ENCODE assay signal across 24 cellular contexts in genomic region chr5:156949424-156949823, GRCh38. TPM values are rescaled to one million over a fixed set of nuclear protein-coding genes. Genes with fewer than 3 reads are reported as not detected.
DNase-seq lines count a peak whose midpoint lies in the region; ATAC-seq and TF ChIP-seq lines count a peak whose summit lies in the region.
"Had no signal": no experiment of that assay in that cellular context is flagged by ENCODE, and none has a peak within 500 bp of the region (broad histone marks: within the 10 kb centered on the region; RNA-seq: fewer than 3 reads in every experiment).

No MANE protein-coding gene starts in this region.

- H2BK120ac ChIP-seq in neuronal stem cell (ENCODE audit: low read depth, low read length) = no peak overlapping the region

- no peak overlapping the region for H3K23ac ChIP-seq in neuronal stem cell (ENCODE audit: low read depth, low read length, poor library complexity)

- peak; percentile 64 for ATAC-seq in activated CD4-positive, alpha-beta T cell treated with anti-CD3 and anti-CD28 coated beads for 36 hours
- peak; percentile 78 for ATAC-seq in activated naive CD8-positive, alpha-beta T cell treated with anti-CD3 and anti-CD28 coated beads, Interleukin-2, amount 50 U/mL, for 24 hours
- ATAC-seq in PC-3 = no peak
- ATAC-seq: K562 had no signal

- H3K9me2 ChIP-seq in PC-3 (replicated peaks; ENCODE audit: low read length) = no peaks in the 10 kb centered on the region

- H3K79me2 ChIP-seq in PC-3 (ENCODE audit: low read length) = no peaks in the 10 kb centered on the region

- H3K4me1 Mint-ChIP-seq in activated CD4-positive, alpha-beta T cell treated with anti-CD3 and anti-CD28 coated beads for 36 hours = peaks cover 5% of the 10 kb centered on the region
- H3K4me1 Mint-ChIP-seq in activated naive CD8-positive, alpha-beta T cell treated with anti-CD3 and anti-CD28 coated beads, Interleukin-2, amount 50 U/mL, for 24 hours = peaks cover 19% of the 10 kb centered on the region

- H3K18ac ChIP-seq in neuronal stem cell (ENCODE audit: low read length) = no peak overlapping the region

- POLR2A ChIA-PET in activated CD4-positive, alpha-beta T cell treated with anti-CD3 and anti-CD28 coated beads for 36 hours (lab: Charles Lee) = no interaction called here
- POLR2A ChIA-PET in PC-3 (lab: Charles Lee; ENCODE audit: unreplicated experiment) = no interaction called here

- H3K9ac ChIP-seq in neuronal stem cell (ENCODE audit: low read depth, low read length, poor library complexity) = no peak overlapping the region
- no peak overlapping the region for H3K9ac ChIP-seq in PC-3 (ENCODE audit: low read length)
- H3K9ac ChIP-seq: GM23248 had no signal

- H3K36me3 Mint-ChIP-seq in activated CD4-positive, alpha-beta T cell treated with anti-CD3 and anti-CD28 coated beads for 36 hours (ENCODE audit: low read depth) = peaks cover 3% of the 10 kb centered on the region
- peaks cover 5% of the 10 kb centered on the region for H3K36me3 Mint-ChIP-seq in activated naive CD8-positive, alpha-beta T cell treated with anti-CD3 and anti-CD28 coated beads, Interleukin-2, amount 50 U/mL, for 24 hours (ENCODE audit: low read depth)

- no peaks in the 10 kb centered on the region for H4K20me1 ChIP-seq in PC-3 (ENCODE audit: low read length)

- H3K27ac Mint-ChIP-seq in activated CD4-positive, alpha-beta T cell treated with anti-CD3 and anti-CD28 coated beads for 36 hours = no peak overlapping the region
- peak overlapping the region; percentile 47 for H3K27ac Mint-ChIP-seq in activated naive CD8-positive, alpha-beta T cell treated with anti-CD3 and anti-CD28 coated beads, Interleukin-2, amount 50 U/mL, for 24 hours

- H3K14ac ChIP-seq in neuronal stem cell (ENCODE audit: low read length) = no peak overlapping the region

- no peaks in the 10 kb centered on the region for H3K9me3 ChIP-seq in neuronal stem cell (replicated peaks in 1 of 2; ENCODE audit: control insufficient read depth in 2 of 2, insufficient read depth in 1 of 2, low read depth in 1 of 2, low read length in 2 of 2)
- H3K9me3 ChIP-seq in PC-3 (ENCODE audit: low read length) = no peaks in the 10 kb centered on the region
- H3K9me3 ChIP-seq: BE2C had no signal

- no peaks in the 10 kb centered on the region for H3K9me3 Mint-ChIP-seq in activated CD4-positive, alpha-beta T cell treated with anti-CD3 and anti-CD28 coated beads for 36 hours (ENCODE audit: low read depth)
- H3K9me3 Mint-ChIP-seq in activated naive CD8-positive, alpha-beta T cell treated with anti-CD3 and anti-CD28 coated beads, Interleukin-2, amount 50 U/mL, for 24 hours = no peaks in the 10 kb centered on the region

- peak overlapping the region; percentile 10 for H3K27ac ChIP-seq in neuronal stem cell (replicated peaks; ENCODE audit: low read length)
- H3K27ac ChIP-seq in PC-3 (ENCODE audit: low read length) = no peak overlapping the region
- H3K27ac ChIP-seq: GM23248 had no signal

- no peaks in the 10 kb centered on the region for H3F3A ChIP-seq in PC-3 (ENCODE audit: low read length, unreplicated experiment)

- H2AK5ac ChIP-seq in neuronal stem cell (ENCODE audit: low read depth, low read length) = no peak overlapping the region

- H2AFZ ChIP-seq in neuronal stem cell (ENCODE audit: low read length) (no peak overlapping the region), PC-3 (ENCODE audit: low read length) (no peak overlapping the region)
- H2AFZ ChIP-seq: GM23248 had no signal

- H3K27me3 ChIP-seq in neuronal stem cell (ENCODE audit: control insufficient read depth in 3 of 3, insufficient read depth in 3 of 3, low read depth in 1 of 3, low read length in 3 of 3) (no peaks in the 10 kb centered on the region), PC-3 (ENCODE audit: low read length) (peaks cover 49% of the 10 kb centered on the region)
- H3K27me3 ChIP-seq: BE2C had no signal

- no peak for TF ChIP-seq CTCF in PC-3 (conservative IDR thresholded peaks at IDR 0.05; ENCODE audit: low read depth, low read length)

- no peak overlapping the region for H3K4ac ChIP-seq in neuronal stem cell (ENCODE audit: low read length)

- no peaks in the 10 kb centered on the region for H3K36me3 ChIP-seq in neuronal stem cell (replicated peaks in 1 of 2; ENCODE audit: control insufficient read depth in 2 of 2, insufficient read depth in 2 of 2, low read length in 2 of 2)
- no peaks in the 10 kb centered on the region for H3K36me3 ChIP-seq in PC-3 (ENCODE audit: low read depth, low read length)
- H3K36me3 ChIP-seq: BE2C had no signal

- H2BK15ac ChIP-seq in neuronal stem cell (ENCODE audit: low read length) = no peak overlapping the region

- H3K4me2 ChIP-seq in neuronal stem cell (ENCODE audit: insufficient read depth, low read length, poor library complexity, severe bottlenecking) (no peak overlapping the region), PC-3 (ENCODE audit: low read length) (no peak overlapping the region)

- no peaks in the 10 kb centered on the region for H3K27me3 Mint-ChIP-seq in activated CD4-positive, alpha-beta T cell treated with anti-CD3 and anti-CD28 coated beads for 36 hours
- no peaks in the 10 kb centered on the region for H3K27me3 Mint-ChIP-seq in activated naive CD8-positive, alpha-beta T cell treated with anti-CD3 and anti-CD28 coated beads, Interleukin-2, amount 50 U/mL, for 24 hours
- H3K27me3 Mint-ChIP-seq: CD4-positive, CD25-positive, alpha-beta regulatory T cell had no signal

- H2BK12ac ChIP-seq in neuronal stem cell (ENCODE audit: low read length) = no peak overlapping the region

- intact Hi-C loops in activated CD4-positive, alpha-beta T cell treated with anti-CD3 and anti-CD28 coated beads for 36 hours (cut with DNase I, micrococcal nuclease) = no loop called here
- intact Hi-C loops in PC-3 (cut with micrococcal nuclease) = no loop called here

- BruUV-seq in PC-3 (replicated peaks; lab: Mats Ljungman, UMichigan) = no TSS peak

- H3K4me3 Mint-ChIP-seq in activated CD4-positive, alpha-beta T cell treated with anti-CD3 and anti-CD28 coated beads for 36 hours = no peak overlapping the region
- H3K4me3 Mint-ChIP-seq in activated naive CD8-positive, alpha-beta T cell treated with anti-CD3 and anti-CD28 coated beads, Interleukin-2, amount 50 U/mL, for 24 hours = no peak overlapping the region
- H3K4me3 Mint-ChIP-seq: CD4-positive, CD25-positive, alpha-beta regulatory T cell had no signal

- no peak overlapping the region for H4K91ac ChIP-seq in neuronal stem cell (ENCODE audit: low read depth, low read length, poor library complexity)

- CTCF ChIA-PET in activated CD4-positive, alpha-beta T cell treated with anti-CD3 and anti-CD28 coated beads for 36 hours (lab: Charles Lee) = interaction anchor here (0.6 kb wide), 1 partner anchor 1429 kb away, joined by 4 read pairs; no protein-coding TSS in a partner anchor
- CTCF ChIA-PET in PC-3 (lab: Charles Lee) = no interaction called here

- H3K79me1 ChIP-seq in neuronal stem cell (ENCODE audit: low read depth, low read length) = no peaks in the 10 kb centered on the region

- no peak for DNase-seq in activated CD4-positive, alpha-beta T cell treated with anti-CD3 and anti-CD28 coated beads for 36 hours
- DNase-seq in activated CD4-positive, alpha-beta T cell treated with anti-CD3 and anti-CD28 coated beads for 48 hours = no peak
- peak; percentile 36 for DNase-seq in Jurkat, Clone E6-1 (ENCODE audit: low read depth, low spot score)
- DNase-seq in activated naive CD8-positive, alpha-beta T cell treated with anti-CD3 and anti-CD28 coated beads, Interleukin-2, amount 50 U/mL, for 24 hours = no peak
- DNase-seq in neuronal stem cell (ENCODE audit: low spot score) = no peak
- DNase-seq in EL = no peak
- DNase-seq in PC-3 = no peak
- DNase-seq in effector CD8-positive, alpha-beta T cell (lab: John Stamatoyannopoulos, UW) = no peak
- DNase-seq: BE2C; CD4-positive, CD25-positive, alpha-beta regulatory T cell; COR-L47; DMS 273 treated with DMSO at 0.1 percent for 48 hours; DND-41; GDM1; GM23248; NCI-H1105; NCI-H1694 treated with DMSO at 0.1 percent for 48 hours; NCI-H2227 treated with DMSO at 0.1 percent for 48 hours; NCI-H510A treated with DMSO at 0.1 percent for 48 hours; NCI-H774; OCI-M1; SHP77 treated with DMSO at 0.1 percent for 48 hours had no signal

- no peak overlapping the region for H3K4me3 ChIP-seq in Jurkat, Clone E6-1 (ENCODE audit: low read length)
- H3K4me3 ChIP-seq in neuronal stem cell (ENCODE audit: low read length in 2 of 2) (no peak overlapping the region), PC-3 (ENCODE audit: low read length) (no peak overlapping the region)
- H3K4me3 ChIP-seq: GM23248, K562 had no signal

- no peak overlapping the region for H4K8ac ChIP-seq in neuronal stem cell (ENCODE audit: low read depth, low read length)

- H3K4me1 ChIP-seq in neuronal stem cell (ENCODE audit: control insufficient read depth in 2 of 2, insufficient read depth in 1 of 2, low read depth in 1 of 2, low read length in 2 of 2) = peaks cover 0 to 2% of the 10 kb centered on the region in 2 donors
- no peaks in the 10 kb centered on the region for H3K4me1 ChIP-seq in PC-3 (ENCODE audit: insufficient read depth, low read length)
- H3K4me1 ChIP-seq: BE2C had no signal

- H2BK5ac ChIP-seq in neuronal stem cell (ENCODE audit: low read length) = no peak overlapping the region

RNA-seq across cellular contexts. Expression of gene TIMD4, which starts 13.6 kb away (rescaled TPM):
- total RNA-seq in activated CD4-positive, alpha-beta T cell treated with anti-CD3 and anti-CD28 coated beads for 36 hours = 1 to 10 TPM; 2.3 to 3.5 TPM
- polyA plus RNA-seq in Jurkat, Clone E6-1 (2012; ENCODE audit: insufficient read depth, insufficient read length) = not detected
- not detected for polyA plus RNA-seq in neuronal stem cell (2013, experiment 1 of 2)
- 0.06 TPM for polyA plus RNA-seq in neuronal stem cell (2013, experiment 2 of 2)
- total RNA-seq in PC-3 (2014; rRNA removed) = not detected in 2 replicates
- total RNA-seq: GM23248, K562, RPMI7951 had no signal
- polyA plus RNA-seq: GM23248, K562 had no signal
